ENCODE assay signal across 12 cellular contexts in genomic region chr18:55220523-55220922, GRCh38.
DNase-seq lines count a peak whose midpoint lies in the region; ATAC-seq and TF ChIP-seq lines count a peak whose summit lies in the region.
"Had no signal": no experiment of that assay in that cellular context is flagged by ENCODE, and none has a peak within 500 bp of the region (broad histone marks: within the 10 kb centered on the region; RNA-seq: fewer than 3 reads in every experiment).

No MANE protein-coding gene starts in this region.

- H3K4me2 ChIP-seq in Karpas-422 (ENCODE audit: low read depth, low read length, poor library complexity, severe bottlenecking), result no peak overlapping the region

- H3K4me1 ChIP-seq in right atrium auricular region, result peaks cover 0 to 4% of the 10 kb centered on the region in 2 donors
- peaks cover 34% of the 10 kb centered on the region for H3K4me1 ChIP-seq in Karpas-422 (ENCODE audit: low read length)

- H3K9me2 ChIP-seq in Karpas-422 (replicated peaks; ENCODE audit: insufficient read depth, low read length), result no peaks in the 10 kb centered on the region

- TF ChIP-seq CTCF in right atrium auricular region (IDR thresholded peaks at IDR 0.05), result no peak

- no peaks in the 10 kb centered on the region for H3K27me3 Mint-ChIP-seq in stimulated activated naive B cell treated with anti-CD40 and anti-IgM and Interleukin-4, amounts not matched to agents 10 μg/mL and 1 μg/mL and 100 μg/mL, for 72 hours
- H3K27me3 Mint-ChIP-seq: central memory CD8-positive, alpha-beta T cell had no signal

- no peaks in the 10 kb centered on the region for H3K79me2 ChIP-seq in Karpas-422 (ENCODE audit: low read length)

- H3K36me3 Mint-ChIP-seq in stimulated activated naive B cell treated with anti-CD40 and anti-IgM and Interleukin-4, amounts not matched to agents 10 μg/mL and 1 μg/mL and 100 μg/mL, for 72 hours, result peaks cover 22 to 34% of the 10 kb centered on the region in 2 donors

- no peaks in the 10 kb centered on the region for H4K20me1 ChIP-seq in Karpas-422 (ENCODE audit: insufficient read depth, low read depth, low read length)

- ATAC-seq in Right ventricle myocardium superior (ENCODE audit: poor library complexity), result peak; percentile 49
- ATAC-seq in HG02798 (IDR thresholded peaks at IDR 0.05; ENCODE audit: poor library complexity, unreplicated experiment), result peak; percentile 86
- ATAC-seq in stimulated activated naive B cell treated with anti-CD40 and anti-IgM and Interleukin-4, amounts not matched to agents 10 μg/mL and 1 μg/mL and 100 μg/mL, for 72 hours (replicated peaks), result peak; percentile 70 to 84
- ATAC-seq: K562 had no signal

- intact Hi-C loops in Right ventricle myocardium superior (cut with DNase I), result loop anchor here (10.0 kb wide), 1 partner anchor 106 kb away; no protein-coding TSS in a partner anchor

- peaks cover 0 to 10% of the 10 kb centered on the region in 2 donors for H3K9me3 Mint-ChIP-seq in stimulated activated naive B cell treated with anti-CD40 and anti-IgM and Interleukin-4, amounts not matched to agents 10 μg/mL and 1 μg/mL and 100 μg/mL, for 72 hours
- H3K9me3 Mint-ChIP-seq: neural crest cell had no signal

- H3K9ac ChIP-seq in Karpas-422 (ENCODE audit: low read length), result no peak overlapping the region

- H3K4me3 ChIP-seq in right atrium auricular region (no peak overlapping the region), Karpas-422 (ENCODE audit: low read length) (no peak overlapping the region)
- H3K4me3 ChIP-seq: K562 had no signal

- H3K27me3 ChIP-seq in right atrium auricular region (no peaks in the 10 kb centered on the region), Karpas-422 (ENCODE audit: low read length) (no peaks in the 10 kb centered on the region)

- H3K27ac ChIP-seq in right atrium auricular region (no peak overlapping the region), Karpas-422 (ENCODE audit: low read length) (0 out of 2 replicates have a peak overlapping the region, but pooled peaks have one; percentile 27), substantia nigra (ENCODE audit: low read depth, low read length, poor library complexity, severe bottlenecking) (no peak overlapping the region)

- peaks cover 18 to 56% of the 10 kb centered on the region in 2 donors for H3K4me1 Mint-ChIP-seq in stimulated activated naive B cell treated with anti-CD40 and anti-IgM and Interleukin-4, amounts not matched to agents 10 μg/mL and 1 μg/mL and 100 μg/mL, for 72 hours
- H3K4me1 Mint-ChIP-seq: central memory CD8-positive, alpha-beta T cell had no signal

- no peak overlapping the region for H2AFZ ChIP-seq in Karpas-422 (ENCODE audit: low read length)

- H3K9me3 ChIP-seq in right atrium auricular region, result no peaks in the 10 kb centered on the region
- no peaks in the 10 kb centered on the region for H3K9me3 ChIP-seq in Karpas-422 (ENCODE audit: low read length)

- H3K27ac Mint-ChIP-seq in stimulated activated naive B cell treated with anti-CD40 and anti-IgM and Interleukin-4, amounts not matched to agents 10 μg/mL and 1 μg/mL and 100 μg/mL, for 72 hours, result peak overlapping the region; percentile 70

- H3K4me3 Mint-ChIP-seq in stimulated activated naive B cell treated with anti-CD40 and anti-IgM and Interleukin-4, amounts not matched to agents 10 μg/mL and 1 μg/mL and 100 μg/mL, for 72 hours, result peak overlapping the region in 1 of 2 donors; percentile 53
- H3K4me3 Mint-ChIP-seq: central memory CD8-positive, alpha-beta T cell; neural crest cell had no signal

- H3K36me3 ChIP-seq in right atrium auricular region, result no peaks in the 10 kb centered on the region
- H3K36me3 ChIP-seq in Karpas-422 (ENCODE audit: insufficient read depth, low read length), result peaks cover 4% of the 10 kb centered on the region; the same call in 1 of the 2 replicates

- no peak for DNase-seq in Right ventricle myocardium superior
- no peak for DNase-seq in right atrium auricular region (ENCODE audit: low spot score)
- DNase-seq in Karpas-422, result peak; percentile 44
- no peak for DNase-seq in stimulated activated naive B cell treated with anti-CD40 and anti-IgM and Interleukin-4, amounts not matched to agents 10 μg/mL and 1 μg/mL and 100 μg/mL, for 72 hours
- no peak for DNase-seq in activated naive CD4-positive, alpha-beta T cell treated with Interleukin-2 at 50 U/mL for 16 hours
- DNase-seq in substantia nigra (lab: John Stamatoyannopoulos, UW), result no peak
- no peak for DNase-seq in activated CD4-positive, CD25-positive, alpha-beta regulatory T cell (lab: John Stamatoyannopoulos, UW)
- DNase-seq: head of caudate nucleus had no signal
